ENCODE assay signal across 19 cellular contexts in the genomic region with DNA sequence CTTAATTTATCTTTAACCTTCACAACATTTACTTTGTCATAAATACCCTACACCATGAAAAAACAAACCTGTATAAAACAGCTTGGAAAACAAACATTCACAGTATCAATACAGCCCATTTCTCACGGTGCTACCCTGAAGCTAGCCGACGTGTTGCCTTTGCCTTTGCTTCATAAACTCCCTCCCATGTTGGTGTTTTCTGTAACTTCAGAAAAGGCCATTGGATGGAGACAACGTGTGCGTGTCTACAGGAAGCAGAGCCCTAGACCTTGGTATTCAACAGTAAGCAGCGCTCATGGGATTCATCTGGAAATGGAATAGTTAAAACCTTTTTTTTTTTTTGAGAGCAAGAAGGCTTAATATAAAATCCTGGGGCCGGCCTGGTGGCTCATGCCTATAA. TPM values are rescaled to one million over a fixed set of nuclear protein-coding genes. Genes with fewer than 3 reads are reported as not detected.
DNase-seq lines count a peak whose midpoint lies in the region; ATAC-seq, FAIRE-seq and TF ChIP-seq lines count a peak whose summit lies in the region.
"Had no signal": no experiment of that assay in that cellular context is flagged by ENCODE, and none has a peak within 500 bp of the region (broad histone marks: within the 10 kb centered on the region; RNA-seq: fewer than 3 reads in every experiment).

No MANE protein-coding gene starts in this region.

- H3K79me2 ChIP-seq in KMS-11 (ENCODE audit: insufficient read depth, low read depth) = no peaks in the 10 kb centered on the region
- no peaks in the 10 kb centered on the region for H3K79me2 ChIP-seq in OCI-LY1 (ENCODE audit: insufficient read depth, low read length)

- ATAC-seq in pancreas = peak in 3 of 4 donors; percentile 54 to 66 (median 64)
- ATAC-seq: HCT116 had no signal

- H3F3A ChIP-seq in OCI-LY1 (ENCODE audit: insufficient read depth, low read length) = 0 out of 2 replicates have a peak, but pooled peaks cover 7% of the 10 kb centered on the region

- WGBS in pancreas, 2 donors = 44 to 47% methylated on average over 7 of the region's 7 CpGs

- H3K4me1 ChIP-seq in KMS-11 (ENCODE audit: low read depth, poor library complexity, severe bottlenecking) = peaks cover 27% of the 10 kb centered on the region
- H3K4me1 ChIP-seq in OCI-LY1 (ENCODE audit: insufficient read depth, low read length, severe bottlenecking) = peaks cover 20% of the 10 kb centered on the region
- H3K4me1 ChIP-seq in pancreas = peaks cover 0 to 5% (median 0%) of the 10 kb centered on the region in 3 donors

- H3K27me3 ChIP-seq in KMS-11 (ENCODE audit: insufficient read depth, low read depth) (no peaks in the 10 kb centered on the region), OCI-LY1 (ENCODE audit: insufficient read depth, low read length) (no peaks in the 10 kb centered on the region), pancreas (no peaks in the 10 kb centered on the region)

- H3K9ac ChIP-seq in KMS-11 = 0 out of 2 replicates have a peak overlapping the region, but pooled peaks have one; percentile 38
- no peak overlapping the region; the same call in 1 of the 2 replicates for H3K9ac ChIP-seq in OCI-LY1 (ENCODE audit: low read length)

- H2AFZ ChIP-seq in KMS-11 (ENCODE audit: low read depth) = peak overlapping the region; percentile 31; the same call in 1 of the 2 replicates
- H2AFZ ChIP-seq in OCI-LY1 (ENCODE audit: low read length) = no peak overlapping the region

- no peaks in the 10 kb centered on the region for H3K36me3 ChIP-seq in KMS-11 (ENCODE audit: insufficient read depth)
- H3K36me3 ChIP-seq in OCI-LY1 (ENCODE audit: insufficient read depth, low read length) = no peaks in the 10 kb centered on the region
- no peaks in the 10 kb centered on the region for H3K36me3 ChIP-seq in pancreas

- intact Hi-C loops in pancreas (cut with DNase I) = loop anchor here in 1 of 3 donors (10.0 kb wide), 1 partner anchor 62 kb away; no protein-coding TSS in a partner anchor

- H4K20me1 ChIP-seq in KMS-11 (ENCODE audit: insufficient read depth) (no peaks in the 10 kb centered on the region), OCI-LY1 (ENCODE audit: insufficient read depth, low read length) (no peaks in the 10 kb centered on the region)

- H3K27ac ChIP-seq in KMS-11 = peak overlapping the region; percentile 66
- peak overlapping the region; percentile 61 for H3K27ac ChIP-seq in OCI-LY1 (ENCODE audit: low read depth, low read length, poor library complexity, severe bottlenecking)
- H3K27ac ChIP-seq in pancreas = no peak overlapping the region
- H3K27ac ChIP-seq: 22Rv1, HL-60 had no signal

- TF ChIP-seq CTCF in KMS-11 (conservative IDR thresholded peaks at IDR 0.05; ENCODE audit: low read depth, low read length) (no peak), OCI-LY1 (IDR thresholded peaks at IDR 0.05; ENCODE audit: low read length) (no peak), pancreas (IDR thresholded peaks at IDR 0.05) (no peak)

- H3K4me3 ChIP-seq in KMS-11 (IDR thresholded peaks at IDR 0.05; ENCODE audit: insufficient read depth, low read depth, low read length) (no peak overlapping the region), OCI-LY1 (ENCODE audit: low read depth, low read length, poor library complexity, severe bottlenecking) (no peak overlapping the region), pancreas (no peak overlapping the region)

- peak overlapping the region; percentile 46; the same call in 1 of the 2 replicates for H3K4me2 ChIP-seq in KMS-11
- H3K4me2 ChIP-seq in OCI-LY1 (ENCODE audit: low read length) = no peak overlapping the region

- H3K9me3 ChIP-seq in OCI-LY1 (ENCODE audit: low read length) (no peaks in the 10 kb centered on the region), pancreas (no peaks in the 10 kb centered on the region)

- FAIRE-seq in pancreas (lab: Jason Lieb, UNC) = no peak
- FAIRE-seq: GM12892, H54 had no signal

- no peaks in the 10 kb centered on the region for H3K9me2 ChIP-seq in OCI-LY1 (ENCODE audit: low read depth, low read length)

- DNase-seq in DMS153 (lab: John Stamatoyannopoulos, UW) (peak; percentile 5), DMS153 treated with DMSO at 0.1 percent for 48 hours (lab: John Stamatoyannopoulos, UW; ENCODE audit: unreplicated experiment) (no peak), pancreas (no peak), AML-193 (lab: John Stamatoyannopoulos, UW) (no peak), HPDE6-E6E7 (ENCODE audit: extremely low spot score) (no peak), activated T-cell treated with anti-CD3 and anti-CD28 coated beads for 4 hours (no peak)
- DNase-seq: C1 segment of cervical spinal cord; Calu3; CD4-positive, alpha-beta T cell; DMS 273 treated with DMSO at 0.1 percent for 48 hours; DMS79 treated with DMSO at 0.1 percent for 48 hours; GDM1 had no signal

RNA-seq across cellular contexts. Expression of gene PRDM15, which starts 7.2 kb away (rescaled TPM):
- 1 to 10 TPM; 1.6 to 3.9 (median 2.9) TPM for total RNA-seq in pancreas
- 1 to 10 TPM; 3.7 to 3.9 TPM for polyA plus RNA-seq in pancreas

Comparison
In these comparisons a context has a peak if more than half of its experiments do, and no peak if none do; other contexts are left out.
1. H3K27ac ChIP-seq: peak in KMS-11 (single experiment) and OCI-LY1 (single experiment); none in pancreas (0 of 4).